Comparison of ENCODE assay signal across 17 cellular contexts in genomic region chr6:111208928-111209327, GRCh38.
DNase-seq lines count a peak whose midpoint lies in the region; ATAC-seq, FAIRE-seq and TF ChIP-seq lines count a peak whose summit lies in the region.
"Had no signal": no experiment of that assay in that cellular context is flagged by ENCODE, and none has a peak within 500 bp of the region (broad histone marks: within the 10 kb centered on the region; RNA-seq: fewer than 3 reads in every experiment).

No MANE protein-coding gene starts in this region.

- WGBS in liver, result 67% methylated on average over 2 of the region's 2 CpGs
- 59 to 76% (median 60%) methylated on average over 2 of the region's 2 CpGs for WGBS in small intestine, 3 donors

- no peak for TF ChIP-seq CTCF in liver (IDR thresholded peaks at IDR 0.05; ENCODE audit: low read depth, low read length, missing input control)

- peak; percentile 37 for ATAC-seq in left colon
- no peak for ATAC-seq in HG03442 (IDR thresholded peaks at IDR 0.05; ENCODE audit: unreplicated experiment)
- ATAC-seq: CD8-positive, alpha-beta T cell had no signal

- H3K9me3 ChIP-seq in liver (ENCODE audit: control insufficient read depth in 4 of 4, low read length in 3 of 4) (no peaks in the 10 kb centered on the region), small intestine (ENCODE audit: control insufficient read depth, low read depth) (no peaks in the 10 kb centered on the region)
- H3K9me3 ChIP-seq: Caco-2, HAP-1 had no signal

- peaks cover 0 to 3% (median 0%) of the 10 kb centered on the region in 4 donors for H3K4me1 ChIP-seq in liver (ENCODE audit: control insufficient read depth in 4 of 4, insufficient read depth in 4 of 4, low read length in 3 of 4)
- no peaks in the 10 kb centered on the region for H3K4me1 ChIP-seq in small intestine (ENCODE audit: control insufficient read depth in 2 of 2, insufficient read depth in 1 of 2, low read depth in 1 of 2, low read length in 1 of 2)
- H3K4me1 ChIP-seq: Caco-2 had no signal

- DNase-seq in left colon (no peak), small intestine (peak; percentile 63), NOMO-1 treated with DMSO at 0.1 percent for 48 hours (lab: John Stamatoyannopoulos, UW; ENCODE audit: unreplicated experiment) (no peak), NCI-H526 treated with DMSO at 0.1 percent for 48 hours (lab: John Stamatoyannopoulos, UW) (no peak)
- DNase-seq: C1 segment of cervical spinal cord; Caco-2; CD8-positive, alpha-beta T cell; DMS153; DND-41; GOT3; HFFc6 had no signal

- H3K4me3 ChIP-seq in liver (ENCODE audit: low read depth in 1 of 3, low read length in 3 of 3) (no peak overlapping the region), small intestine (ENCODE audit: low read depth in 1 of 2, low read length in 2 of 2) (no peak overlapping the region)
- H3K4me3 ChIP-seq: HAP-1 had no signal

- no peak for TF ChIP-seq RAD21 in liver (IDR thresholded peaks at IDR 0.05)

- no peak for FAIRE-seq in small intestine (lab: Jason Lieb, UNC)
- FAIRE-seq: G401.6, GM12892, H54 had no signal

- H3K27ac ChIP-seq in liver (ENCODE audit: low read depth in 1 of 2, low read length in 2 of 2), result no peak overlapping the region
- H3K27ac ChIP-seq in small intestine (ENCODE audit: low read depth in 1 of 2, low read length in 1 of 2), result no peak overlapping the region

- H3K27me3 ChIP-seq in liver (ENCODE audit: control insufficient read depth in 4 of 4, insufficient read depth in 4 of 4, low read length in 3 of 4) (no peaks in the 10 kb centered on the region), small intestine (ENCODE audit: control insufficient read depth in 2 of 2, insufficient read depth in 2 of 2, low read length in 2 of 2) (no peaks in the 10 kb centered on the region)

- H3K36me3 ChIP-seq in liver (ENCODE audit: control insufficient read depth in 4 of 4, insufficient read depth in 3 of 4, low read depth in 1 of 4, low read length in 3 of 4), result no peaks in the 10 kb centered on the region
- H3K36me3 ChIP-seq in small intestine (ENCODE audit: control insufficient read depth in 2 of 2, insufficient read depth in 2 of 2, low read length in 2 of 2), result no peaks in the 10 kb centered on the region
- H3K36me3 ChIP-seq: HAP-1 had no signal

- no peak overlapping the region for H3K9ac ChIP-seq in liver (ENCODE audit: low read depth in 1 of 2, low read length in 2 of 2)

- intact Hi-C loops in left colon (cut with DNase I, micrococcal nuclease), result no loop called here

TF ChIP-seq in liver, 16 proteins besides CTCF, POLR2A, EP300 and RAD21:
- no peak for TF ChIP-seq NR2F2 (IDR thresholded peaks at IDR 0.05)
- TF ChIP-seq HNF4A (conservative IDR thresholded peaks at IDR 0.05), result peak; percentile 31 to 52
